ENCODE assay signal across 19 cellular contexts in the genomic region with DNA sequence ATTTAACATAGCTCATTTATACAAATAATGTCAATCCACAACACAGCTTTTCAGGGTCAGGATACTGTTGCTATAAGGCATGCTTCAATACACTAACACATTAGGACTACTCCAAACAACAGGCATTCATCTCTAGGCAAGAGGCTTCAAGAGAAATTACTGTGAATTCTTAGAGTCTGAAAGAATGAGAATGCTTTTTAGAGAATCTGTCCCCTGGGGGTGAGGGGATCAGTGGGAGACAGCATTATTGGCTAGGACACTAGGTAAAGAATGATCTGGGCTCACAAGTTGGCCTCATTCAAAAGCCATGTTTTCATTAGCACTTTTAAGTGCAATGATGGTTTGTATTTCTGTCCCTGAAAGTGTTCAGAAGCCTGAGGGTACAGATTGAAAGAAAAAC.
DNase-seq lines count a peak whose midpoint lies in the region; ATAC-seq, FAIRE-seq and TF ChIP-seq lines count a peak whose summit lies in the region.
"Had no signal": no experiment of that assay in that cellular context is flagged by ENCODE, and none has a peak within 500 bp of the region (broad histone marks: within the 10 kb centered on the region; RNA-seq: fewer than 3 reads in every experiment).

No MANE protein-coding gene starts in this region.

- no peak overlapping the region for H3K4me3 ChIP-seq in HUES48 (ENCODE audit: low read depth, low read length)
- peak overlapping the region; percentile 18 for H3K4me3 ChIP-seq in neural progenitor cell
- H3K4me3 ChIP-seq in prostate gland = no peak overlapping the region
- H3K4me3 ChIP-seq: Peyer's patch had no signal

- H3K79me2 ChIP-seq in neural progenitor cell (ENCODE audit: low read depth) = no peaks in the 10 kb centered on the region

- H3K9me3 ChIP-seq in HUES48 (ENCODE audit: control insufficient read depth, insufficient read depth, low read length) = no peaks in the 10 kb centered on the region
- H3K9me3 ChIP-seq in neural progenitor cell (ENCODE audit: low read depth) = no peaks in the 10 kb centered on the region
- H3K9me3 ChIP-seq in prostate gland = no peaks in the 10 kb centered on the region
- H3K9me3 ChIP-seq: Peyer's patch had no signal

- H3K4me2 ChIP-seq in neural progenitor cell = peak overlapping the region; percentile 64
- H3K4me2 ChIP-seq: KMS-11 had no signal

- TF ChIP-seq POLR2A in prostate gland (IDR thresholded peaks at IDR 0.05) = no peak

- H2AFZ ChIP-seq in neural progenitor cell (replicated peaks) = no peak overlapping the region

- H3K4me3 Mint-ChIP-seq in neural progenitor cell = no peak overlapping the region
- H3K4me3 Mint-ChIP-seq: B cell had no signal

- peak overlapping the region; percentile 97 for H3K27ac Mint-ChIP-seq in neural progenitor cell
- H3K27ac Mint-ChIP-seq: B cell had no signal

- no peaks in the 10 kb centered on the region for H4K20me1 ChIP-seq in neural progenitor cell (ENCODE audit: low read depth)

- peaks cover 42% of the 10 kb centered on the region for H3K4me1 Mint-ChIP-seq in neural progenitor cell
- H3K4me1 Mint-ChIP-seq: B cell had no signal

- FAIRE-seq in RCC 7860 (lab: Jason Lieb, UNC) = no peak

- H3K27me3 ChIP-seq in HUES48 (ENCODE audit: control insufficient read depth, insufficient read depth, low read length) (no peaks in the 10 kb centered on the region), neural progenitor cell (no peaks in the 10 kb centered on the region), prostate gland (replicated peaks; ENCODE audit: insufficient read depth) (no peaks in the 10 kb centered on the region)
- H3K27me3 ChIP-seq: Peyer's patch had no signal

- H3K9me3 Mint-ChIP-seq in neural progenitor cell = peaks cover 4% of the 10 kb centered on the region

- H3K9ac ChIP-seq in HUES48 (ENCODE audit: low read depth, low read length) (no peak overlapping the region), neural progenitor cell (no peak overlapping the region)
- H3K9ac ChIP-seq: KMS-11 had no signal

- H3K36me3 ChIP-seq in HUES48 (ENCODE audit: control insufficient read depth, insufficient read depth, low read length) (no peaks in the 10 kb centered on the region), neural progenitor cell (no peaks in the 10 kb centered on the region), prostate gland (no peaks in the 10 kb centered on the region)
- H3K36me3 ChIP-seq: Peyer's patch had no signal

- H3K27ac ChIP-seq in HUES48 (ENCODE audit: low read depth, low read length) (peak overlapping the region; percentile 17), neural progenitor cell (peak overlapping the region; percentile 54), prostate gland (no peak overlapping the region)
- H3K27ac ChIP-seq: KMS-11, Peyer's patch had no signal

- TF ChIP-seq CTCF in neural progenitor cell (IDR thresholded peaks at IDR 0.05) = no peak
- TF ChIP-seq CTCF in prostate gland (IDR thresholded peaks at IDR 0.05) = no peak

- H3F3A ChIP-seq in neural progenitor cell (ENCODE audit: low read depth) = no peaks in the 10 kb centered on the region

- DNase-seq in DMS114 treated with DMSO at 0.1 percent for 48 hours (lab: John Stamatoyannopoulos, UW; ENCODE audit: unreplicated experiment) = peak; percentile 47
- peak; percentile 62 for DNase-seq in islet precursor cell
- peak; percentile 72 for DNase-seq in neural progenitor cell (ENCODE audit: low spot score)
- DNase-seq in RCC 7860 (ENCODE audit: low spot score) = no peak
- DNase-seq in prostate gland (ENCODE audit: low spot score) = no peak
- DNase-seq in left lobe of liver (ENCODE audit: low spot score) = no peak
- DNase-seq: DND-41, HCEC 1CT, MV-4-11, NCI-H1417, NCI-H187, NCI-H345, NCI-H526, Peyer's patch, Right ventricle myocardium superior had no signal

- peaks cover 12% of the 10 kb centered on the region for H3K36me3 Mint-ChIP-seq in neural progenitor cell

- intact Hi-C loops in prostate gland (cut with DNase I) = no loop called here

- H3K4me1 ChIP-seq in HUES48 (ENCODE audit: control insufficient read depth, insufficient read depth, low read length) (peaks cover 17% of the 10 kb centered on the region), neural progenitor cell (peaks cover 29% of the 10 kb centered on the region), prostate gland (replicated peaks) (no peaks in the 10 kb centered on the region)
- H3K4me1 ChIP-seq: Peyer's patch had no signal

- H3K27me3 Mint-ChIP-seq in neural progenitor cell (ENCODE audit: insufficient read depth, low read depth) = no peaks in the 10 kb centered on the region
- H3K27me3 Mint-ChIP-seq: B cell had no signal

- ATAC-seq in GM18519 (IDR thresholded peaks at IDR 0.05; ENCODE audit: low FRiP score, unreplicated experiment) = no peak
- ATAC-seq in left lobe of liver = no peak

Comparison
In these comparisons a context has a peak if more than half of its experiments do, and no peak if none do; other contexts are left out.
1. DNase-seq: peak in DMS114 treated with DMSO at 0.1 percent for 48 hours (single experiment), islet precursor cell (single experiment) and neural progenitor cell (single experiment); none in RCC 7860 (single experiment), prostate gland (single experiment) and left lobe of liver (single experiment).
2. H3K27ac ChIP-seq: peak in HUES48 (single experiment) and neural progenitor cell (single experiment); none in prostate gland (0 of 2).